In the genomic region with DNA sequence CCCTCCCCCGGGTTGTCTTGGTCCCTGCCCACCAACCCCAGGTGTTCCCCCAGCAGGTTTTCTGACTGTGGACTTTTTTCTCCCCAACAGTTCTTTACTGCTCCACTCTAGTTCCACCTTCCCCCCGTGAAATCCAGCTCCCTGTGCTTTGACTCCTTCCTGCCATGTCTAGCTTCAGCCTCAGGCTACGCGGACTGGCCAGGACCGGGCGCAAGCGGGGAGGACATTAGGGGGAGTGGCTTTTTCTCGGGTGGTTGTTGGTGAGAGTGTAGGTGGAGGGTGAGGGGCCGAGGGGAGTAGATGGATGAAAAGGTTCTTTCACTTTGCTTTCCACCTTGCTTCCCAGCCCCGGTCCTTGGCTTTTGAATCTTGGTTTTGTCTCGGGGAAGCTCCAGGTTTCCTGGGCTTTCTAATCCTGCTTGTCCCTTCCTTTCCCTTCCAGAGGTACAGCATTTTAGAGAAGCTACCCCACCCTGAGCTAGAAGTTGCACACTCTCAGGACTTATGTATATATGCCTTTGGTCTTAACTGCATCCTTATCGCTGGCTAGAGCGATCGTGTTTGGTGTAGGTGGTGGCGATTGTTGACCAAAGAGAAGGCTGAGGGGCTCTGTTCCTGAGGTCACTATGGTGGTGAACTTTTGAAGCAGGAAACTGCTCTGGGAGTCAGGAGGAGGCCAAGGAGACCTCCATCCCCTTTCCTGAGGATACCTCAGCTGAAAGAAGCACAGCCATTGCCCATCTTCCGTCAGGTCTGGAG, we compare ENCODE assay signal across 8 cellular contexts. TPM values are rescaled to one million over a fixed set of nuclear protein-coding genes. Genes with fewer than 3 reads are reported as not detected.
DNase-seq lines count a peak whose midpoint lies in the region; ATAC-seq and TF ChIP-seq lines count a peak whose summit lies in the region.

No MANE protein-coding gene starts in this region.

- peak overlapping the region; percentile 66 for H3K27ac Mint-ChIP-seq in activated naive CD8-positive, alpha-beta T cell treated with anti-CD3 and anti-CD28 coated beads, Interleukin-2, amount 50 U/mL, for 24 hours

- peaks cover 22% of the 10 kb centered on the region for H3K4me1 Mint-ChIP-seq in activated naive CD8-positive, alpha-beta T cell treated with anti-CD3 and anti-CD28 coated beads, Interleukin-2, amount 50 U/mL, for 24 hours

- peaks cover 30% of the 10 kb centered on the region for H3K79me2 ChIP-seq in hepatocyte

- H3K27me3 ChIP-seq in HL-60 (ENCODE audit: insufficient read depth, poor library complexity, severe bottlenecking) (no peaks in the 10 kb centered on the region), hepatocyte (peaks cover 20% of the 10 kb centered on the region)

- peak overlapping the region; percentile 87 for H2AFZ ChIP-seq in hepatocyte

- no peaks in the 10 kb centered on the region for H3K9me3 Mint-ChIP-seq in activated naive CD8-positive, alpha-beta T cell treated with anti-CD3 and anti-CD28 coated beads, Interleukin-2, amount 50 U/mL, for 24 hours

- no peaks in the 10 kb centered on the region for H4K20me1 ChIP-seq in hepatocyte (ENCODE audit: insufficient read depth, poor library complexity, severe bottlenecking)

- peaks cover 10% of the 10 kb centered on the region for H3K36me3 Mint-ChIP-seq in activated naive CD8-positive, alpha-beta T cell treated with anti-CD3 and anti-CD28 coated beads, Interleukin-2, amount 50 U/mL, for 24 hours (ENCODE audit: low read depth)

- TF ChIP-seq CTCF in HL-60 (IDR thresholded peaks at IDR 0.05; ENCODE audit: insufficient read depth, low read length) (no peak), hepatocyte (IDR thresholded peaks at IDR 0.05; ENCODE audit: poor library complexity) (no peak)

- H3K9me3 ChIP-seq in hepatocyte (ENCODE audit: low read depth) = no peaks in the 10 kb centered on the region

- H3K27ac ChIP-seq in HL-60 (replicated peaks) = peak overlapping the region; percentile 46
- H3K27ac ChIP-seq in hepatocyte = peak overlapping the region; percentile 93

- peak overlapping the region; percentile 89 for H3K4me2 ChIP-seq in hepatocyte

- ATAC-seq in activated naive CD8-positive, alpha-beta T cell treated with anti-CD3 and anti-CD28 coated beads, Interleukin-2, amount 50 U/mL, for 24 hours = peak; percentile 3
- ATAC-seq in sciatic nerve = peak; percentile 73

- 17% methylated on average over 15 of the region's 16 CpGs for WGBS in hepatocyte (ENCODE audit: low lambda C conversion rate, missing lambda C conversion rate)

- no peaks in the 10 kb centered on the region for H3K9me2 ChIP-seq in hepatocyte (replicated peaks; ENCODE audit: insufficient read depth)

- H3K4me3 Mint-ChIP-seq in activated naive CD8-positive, alpha-beta T cell treated with anti-CD3 and anti-CD28 coated beads, Interleukin-2, amount 50 U/mL, for 24 hours = peak overlapping the region; percentile 86

- DNase-seq in SHP77 (lab: John Stamatoyannopoulos, UW) = peak; percentile 5 to 20
- DNase-seq in SHP77 treated with DMSO at 0.1 percent for 48 hours (lab: John Stamatoyannopoulos, UW) = no peak
- peak in 1 of 2 experiments; percentile 4 for DNase-seq in HL-60 (ENCODE audit: low read depth in 1 of 2, low spot score in 1 of 2)
- no peak for DNase-seq in activated naive CD8-positive, alpha-beta T cell treated with anti-CD3 and anti-CD28 coated beads, Interleukin-2, amount 50 U/mL, for 24 hours
- DNase-seq in hepatocyte (ENCODE audit: low spot score) = peak; percentile 65
- DNase-seq in sciatic nerve (ENCODE audit: low spot score) = no peak
- no peak for DNase-seq in posterior vena cava (ENCODE audit: low spot score)
- no peak for DNase-seq in GM19240 (ENCODE audit: insufficient read length, low spot score)

- no peaks in the 10 kb centered on the region for H3K4me1 ChIP-seq in hepatocyte (ENCODE audit: insufficient read depth)

- no peaks in the 10 kb centered on the region for H3K36me3 ChIP-seq in hepatocyte (replicated peaks; ENCODE audit: insufficient read depth, low read depth)

- H3K27me3 Mint-ChIP-seq in activated naive CD8-positive, alpha-beta T cell treated with anti-CD3 and anti-CD28 coated beads, Interleukin-2, amount 50 U/mL, for 24 hours = no peaks in the 10 kb centered on the region

- H3K4me3 ChIP-seq in HL-60 (replicated peaks; ENCODE audit: insufficient read depth, low read length) (peak overlapping the region; percentile 98), hepatocyte (peak overlapping the region; percentile 85)

- intact Hi-C loops in sciatic nerve (cut with DNase I) (no loop called here), posterior vena cava (cut with DNase I) (no loop called here)

RNA-seq across cellular contexts. Expression of a gene that starts 0.8 kb away (rescaled TPM):
- 30.0 and 41.6 TPM in 2 replicates for total RNA-seq in hepatocyte
- polyA plus RNA-seq in hepatocyte = 32.3 and 34.2 TPM in 2 replicates
- 26.0 TPM for total RNA-seq in sciatic nerve
- 10 to 100 TPM; 26.0 to 27.4 TPM for total RNA-seq in posterior vena cava

RNA-seq across cellular contexts. Expression of a gene that starts 12.9 kb away (rescaled TPM):
- total RNA-seq in hepatocyte (17.7 and 19.9 TPM in 2 replicates), sciatic nerve (42.9 TPM), posterior vena cava (10 to 100 TPM; 32.4 to 35.6 TPM)
- polyA plus RNA-seq in hepatocyte = 31.2 and 42.9 TPM in 2 replicates

RNA-seq across cellular contexts. Expression of a gene that starts 19.5 kb away (rescaled TPM):
- total RNA-seq in hepatocyte (9.0 and 12.6 TPM in 2 replicates), sciatic nerve (61.3 TPM), posterior vena cava (10 to 100 TPM; 78.8 to 82.8 TPM)
- 0.29 and 1.3 TPM in 2 replicates for polyA plus RNA-seq in hepatocyte

RNA-seq across cellular contexts. Expression of a gene that starts 41.3 kb away (rescaled TPM):
- total RNA-seq in hepatocyte = 0.24 and 0.97 TPM in 2 replicates
- polyA plus RNA-seq in hepatocyte = 0.97 and 1.2 TPM in 2 replicates
- 16.6 TPM for total RNA-seq in sciatic nerve
- total RNA-seq in posterior vena cava = 1 to 10 TPM; 4.3 to 6.0 TPM

RNA-seq across cellular contexts. Expression of a gene that starts 41.9 kb away (rescaled TPM):
- total RNA-seq in hepatocyte (0.03 and 0.16 TPM in 2 replicates), sciatic nerve (5.6 TPM), posterior vena cava (under 1 TPM; 0.10 to 0.14 TPM)
- 0.18 TPM in 2 replicates for polyA plus RNA-seq in hepatocyte

Comparison
In these comparisons a context has a peak if more than half of its experiments do, and no peak if none do; other contexts are left out.
1. DNase-seq: peak in SHP77 (2 of 2) and hepatocyte (single experiment); none in SHP77 treated with DMSO at 0.1 percent for 48 hours (single experiment), activated naive CD8-positive, alpha-beta T cell treated with anti-CD3 and anti-CD28 coated beads, Interleukin-2, amount 50 U/mL, for 24 hours (single experiment), sciatic nerve (single experiment), posterior vena cava (single experiment) and GM19240 (single experiment).